ENCODE assay signal across 36 cellular contexts in the genomic region with DNA sequence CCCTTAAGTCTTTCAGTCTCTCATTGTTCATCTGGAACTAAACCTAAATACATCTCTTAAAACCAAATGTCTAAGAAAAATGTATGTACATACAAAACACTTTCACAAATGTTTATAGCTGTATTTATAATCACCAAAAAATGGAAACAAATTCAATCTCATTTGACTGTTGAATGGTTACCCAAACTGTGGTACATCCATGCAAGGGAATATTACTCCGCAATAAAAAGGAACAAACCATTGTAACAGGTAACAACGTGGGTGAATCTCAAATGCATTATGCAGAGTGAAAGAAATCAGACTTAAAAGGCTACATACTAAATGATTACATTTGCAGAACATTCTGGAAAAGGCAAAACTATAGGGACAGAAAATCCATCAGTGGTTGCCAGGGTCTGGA.
A peak's percentile ranks its signal among the peaks of the same experiment; 100 is the strongest.
DNase-seq lines count a peak whose midpoint lies in the region; ATAC-seq, FAIRE-seq and TF ChIP-seq lines count a peak whose summit lies in the region.
"Had no signal": no experiment of that assay in that cellular context is flagged by ENCODE, and none has a peak within 500 bp of the region (broad histone marks: within the 10 kb centered on the region; RNA-seq: fewer than 3 reads in every experiment).

No MANE protein-coding gene starts in this region.

- 48% methylated on average over 2 of the region's 2 CpGs for WGBS in SK-N-SH (ENCODE audit: low lambda C conversion rate)

- no peak overlapping the region for H3K4me2 ChIP-seq in SK-N-SH
- H3K4me2 ChIP-seq: A549; BLaER1; BLaER1 treated with 17β-estradiol and CSF1 and Interleukin-3, amounts not matched to agents 10 nM and 100 nM had no signal

- POLR2A ChIA-PET in SK-N-SH (lab: Yijun Ruan, JAX): no interaction called here
- POLR2A ChIA-PET in HEK293 (lab: Yijun Ruan, JAX): no interaction called here

- H3K36me3 ChIP-seq in SK-N-SH (replicated peaks in 1 of 2; ENCODE audit: control insufficient read depth in 1 of 2, insufficient read depth in 2 of 2, low read length in 1 of 2) (no peaks in the 10 kb centered on the region), HEK293 (ENCODE audit: control insufficient read depth in 2 of 2, insufficient read depth in 1 of 2, low read length in 2 of 2) (no peaks in the 10 kb centered on the region), gastrocnemius medialis (no peaks in the 10 kb centered on the region)
- H3K36me3 ChIP-seq: BE2C; BLaER1; BLaER1 treated with 17β-estradiol and CSF1 and Interleukin-3, amounts not matched to agents 10 nM and 100 nM had no signal

- no peak overlapping the region for H2AFZ ChIP-seq in SK-N-SH (ENCODE audit: low read depth)

- no peak for TF ChIP-seq POLR2A in gastrocnemius medialis (IDR thresholded peaks at IDR 0.05)

- no peaks in the 10 kb centered on the region for H3K4me1 Mint-ChIP-seq in endothelial cell (ENCODE audit: unreplicated experiment)
- H3K4me1 Mint-ChIP-seq: CD14-positive monocyte had no signal

- CTCF ChIA-PET in SK-N-SH (lab: Yijun Ruan, JAX): interaction anchor here (1.8 kb wide), 1 partner anchor 12 kb away, joined by 13 read pairs; no protein-coding TSS in a partner anchor
- CTCF ChIA-PET in HEK293 (lab: Yijun Ruan, JAX): interaction anchor here (1.1 kb wide), 1 partner anchor 18 kb away, joined by 3 read pairs; no protein-coding TSS in a partner anchor

- H3K4me3 Mint-ChIP-seq in endothelial cell (ENCODE audit: unreplicated experiment): peak overlapping the region; percentile 29
- H3K4me3 Mint-ChIP-seq: B cell; CD14-positive monocyte; CD4-positive, alpha-beta memory T cell; CD4-positive, alpha-beta T cell; CD4-positive, CD25-positive, alpha-beta regulatory T cell; CD8-positive, alpha-beta memory T cell; CD8-positive, alpha-beta T cell had no signal

- H3K79me2 ChIP-seq in SK-N-SH (ENCODE audit: insufficient read depth): no peaks in the 10 kb centered on the region

- TF ChIP-seq CTCF in SK-N-SH (IDR thresholded peaks at IDR 0.05) (no peak), HEK293 (tag by site-specific recombination; IDR thresholded peaks at IDR 0.05) (no peak), endothelial cell (IDR thresholded peaks at IDR 0.05; ENCODE audit: unreplicated experiment) (no peak), gastrocnemius medialis (IDR thresholded peaks at IDR 0.05 in 4 of 5, conservative IDR thresholded peaks at IDR 0.05 in 1 of 5) (no peak)

- no peak for TF ChIP-seq EP300 in SK-N-SH (IDR thresholded peaks at IDR 0.05; ENCODE audit: borderline replicate concordance in 1 of 2, low read depth in 1 of 2, low read length in 1 of 2)

- no peaks in the 10 kb centered on the region for H3K9me2 ChIP-seq in SK-N-SH

- H3K27ac Mint-ChIP-seq in endothelial cell (ENCODE audit: unreplicated experiment): no peak overlapping the region
- H3K27ac Mint-ChIP-seq: B cell; CD14-positive monocyte; CD4-positive, alpha-beta memory T cell; CD4-positive, alpha-beta T cell; CD8-positive, alpha-beta memory T cell; CD8-positive, alpha-beta T cell had no signal

- H4K20me1 ChIP-seq in SK-N-SH (ENCODE audit: insufficient read depth): no peaks in the 10 kb centered on the region
- H4K20me1 ChIP-seq: BLaER1; BLaER1 treated with 17β-estradiol and CSF1 and Interleukin-3, amounts not matched to agents 10 nM and 100 nM had no signal

- ATAC-seq in SK-N-SH treated with all-trans-retinoic acid at 6 μM for 48 hours (no peak), HG02763 (IDR thresholded peaks at IDR 0.05; ENCODE audit: unreplicated experiment) (no peak), gastrocnemius medialis (no peak)
- ATAC-seq: A549; CD8-positive, alpha-beta T cell had no signal

- H3K9me3 Mint-ChIP-seq in endothelial cell (ENCODE audit: unreplicated experiment): no peaks in the 10 kb centered on the region
- H3K9me3 Mint-ChIP-seq: CD8-positive, alpha-beta memory T cell; CD8-positive, alpha-beta T cell had no signal

- H3K9ac ChIP-seq in SK-N-SH: no peak overlapping the region
- H3K9ac ChIP-seq: BLaER1; BLaER1 treated with 17β-estradiol and CSF1 and Interleukin-3, amounts not matched to agents 10 nM and 100 nM had no signal

- DNase-seq in SK-N-SH: no peak
- no peak for DNase-seq in endothelial cell (ENCODE audit: low spot score)
- no peak for DNase-seq in DMS79 (lab: John Stamatoyannopoulos, UW)
- no peak for DNase-seq in gastrocnemius medialis
- DNase-seq: 8988T; ACHN; AML-193; BE2C; C1 segment of cervical spinal cord; Caco-2; Calu3; CD4-positive, alpha-beta memory T cell; CD4-positive, alpha-beta T cell; CD4-positive, CD25-positive, alpha-beta regulatory T cell; CD8-positive, alpha-beta memory T cell; CD8-positive, alpha-beta T cell; COR-L47; DMS 273 treated with DMSO at 0.1 percent for 48 hours; DMS153; DMS53; DMS79 treated with DMSO at 0.1 percent for 48 hours; DND-41; EL had no signal

- H3K27ac ChIP-seq in SK-N-SH (ENCODE audit: low read depth in 2 of 2, low read length in 1 of 2) (no peak overlapping the region), HEK293 (ENCODE audit: extremely low read depth, low read depth, low read length) (no peak overlapping the region), gastrocnemius medialis (no peak overlapping the region)
- H3K27ac ChIP-seq: 22Rv1; A549; BLaER1; BLaER1 treated with 17β-estradiol and CSF1 and Interleukin-3, amounts not matched to agents 10 nM and 100 nM; C4-2B had no signal

- in situ Hi-C loops in gastrocnemius medialis (cut with MboI; ENCODE audit: low sequenced_read_pairs in 4 of 4): no loop called here

- H3K4me1 ChIP-seq in SK-N-SH (ENCODE audit: control insufficient read depth in 1 of 2, insufficient read depth in 2 of 2, low read depth in 1 of 2, low read length in 1 of 2) (no peaks in the 10 kb centered on the region), HEK293 (ENCODE audit: control insufficient read depth, insufficient read depth, low read length) (no peaks in the 10 kb centered on the region), gastrocnemius medialis (no peaks in the 10 kb centered on the region)
- H3K4me1 ChIP-seq: A549; BE2C; BLaER1; BLaER1 treated with 17β-estradiol and CSF1 and Interleukin-3, amounts not matched to agents 10 nM and 100 nM; Caco-2 had no signal

- H3K36me3 Mint-ChIP-seq in endothelial cell (ENCODE audit: low read depth, unreplicated experiment): no peaks in the 10 kb centered on the region
- H3K36me3 Mint-ChIP-seq: CD14-positive monocyte; CD4-positive, alpha-beta memory T cell; CD4-positive, CD25-positive, alpha-beta regulatory T cell; CD8-positive, alpha-beta T cell had no signal

- H3K27me3 Mint-ChIP-seq in endothelial cell (ENCODE audit: unreplicated experiment): no peaks in the 10 kb centered on the region
- H3K27me3 Mint-ChIP-seq: B cell; CD4-positive, alpha-beta memory T cell; CD4-positive, alpha-beta T cell; CD4-positive, CD25-positive, alpha-beta regulatory T cell had no signal

- H3K4me3 ChIP-seq in SK-N-SH (ENCODE audit: low read depth in 2 of 2, low read length in 1 of 2): no peak overlapping the region
- no peak overlapping the region for H3K4me3 ChIP-seq in HEK293 (ENCODE audit: low read depth, low read length)
- no peak overlapping the region for H3K4me3 ChIP-seq in gastrocnemius medialis
- H3K4me3 ChIP-seq: A549; BLaER1; BLaER1 treated with 17β-estradiol and CSF1 and Interleukin-3, amounts not matched to agents 10 nM and 100 nM had no signal

- intact Hi-C loops in gastrocnemius medialis (cut with DNase I; ENCODE audit: low total_unique reads): no loop called here

- no peaks in the 10 kb centered on the region for H3K27me3 ChIP-seq in SK-N-SH (ENCODE audit: insufficient read depth)
- no peaks in the 10 kb centered on the region for H3K27me3 ChIP-seq in gastrocnemius medialis
- H3K27me3 ChIP-seq: BE2C; BLaER1; BLaER1 treated with 17β-estradiol and CSF1 and Interleukin-3, amounts not matched to agents 10 nM and 100 nM had no signal

- H3K9me3 ChIP-seq in SK-N-SH (no peaks in the 10 kb centered on the region), HEK293 (ENCODE audit: control insufficient read depth, insufficient read depth, low read depth, low read length) (no peaks in the 10 kb centered on the region), gastrocnemius medialis (no peaks in the 10 kb centered on the region)
- H3K9me3 ChIP-seq: A549, BE2C, Caco-2 had no signal

- TF ChIP-seq RAD21 in SK-N-SH (IDR thresholded peaks at IDR 0.05; ENCODE audit: low read length): no peak

- H3F3A ChIP-seq in SK-N-SH (replicated peaks; ENCODE audit: insufficient read depth): no peaks in the 10 kb centered on the region

- peak; percentile 9 for FAIRE-seq in islet of Langerhans (lab: Jason Lieb, UNC)
- FAIRE-seq: A204.1, A549, D721Med had no signal

TF ChIP-seq in SK-N-SH treated with all-trans-retinoic acid at 6 μM for 48 hours, 23 proteins besides CTCF, POLR2A, EP300 and RAD21:
- TF ChIP-seq TCF4 (CRISPR knock-in tag; IDR thresholded peaks at IDR 0.05; ENCODE audit: borderline replicate concordance) (no peak), BACH2 (CRISPR knock-in tag; IDR thresholded peaks at IDR 0.05; ENCODE audit: borderline replicate concordance) (no peak), TOX (CRISPR knock-in tag; IDR thresholded peaks at IDR 0.05; ENCODE audit: borderline replicate concordance) (no peak), CSDC2 (CRISPR knock-in tag; IDR thresholded peaks at IDR 0.05) (no peak), ZNF8 (CRISPR knock-in tag; IDR thresholded peaks at IDR 0.05) (peak; percentile 91), ZNF70 (CRISPR knock-in tag; IDR thresholded peaks at IDR 0.05) (no peak), RARB (CRISPR knock-in tag; IDR thresholded peaks at IDR 0.05) (no peak)

TF ChIP-seq in SK-N-SH, 30 proteins besides CTCF, POLR2A, EP300 and RAD21 (continues in another document):
- no peak for TF ChIP-seq RCOR1 (IDR thresholded peaks at IDR 0.05; ENCODE audit: low read length)
- TF ChIP-seq GATA2 (CRISPR knock-in tag; IDR thresholded peaks at IDR 0.05): no peak
- TF ChIP-seq TCF12 (IDR thresholded peaks at IDR 0.05): no peak
- no peak for TF ChIP-seq EZH2phosphoT487 (IDR thresholded peaks at IDR 0.05; ENCODE audit: borderline replicate concordance, low read depth)
- no peak for TF ChIP-seq YY1 (IDR thresholded peaks at IDR 0.05; ENCODE audit: low read depth)
- no peak for TF ChIP-seq POLR2AphosphoS5 (IDR thresholded peaks at IDR 0.05; ENCODE audit: low read depth, low read length)
- TF ChIP-seq NRF1 (IDR thresholded peaks at IDR 0.05; ENCODE audit: low read depth, low read length): no peak
- no peak for TF ChIP-seq TAF1 (IDR thresholded peaks at IDR 0.05; ENCODE audit: borderline replicate concordance, low read depth, low read length)

TF ChIP-seq in HEK293, 187 proteins besides CTCF, POLR2A, EP300 and RAD21 (continues in another document):
- no peak for TF ChIP-seq ZNF311 (tag by site-specific recombination; IDR thresholded peaks at IDR 0.05; ENCODE audit: borderline replicate concordance)
- no peak for TF ChIP-seq ZNF266 (tag by site-specific recombination; IDR thresholded peaks at IDR 0.05; ENCODE audit: low read depth)
- TF ChIP-seq ZNF19 (tag by site-specific recombination; IDR thresholded peaks at IDR 0.05; ENCODE audit: low read depth): no peak
- TF ChIP-seq, protein P1, sequence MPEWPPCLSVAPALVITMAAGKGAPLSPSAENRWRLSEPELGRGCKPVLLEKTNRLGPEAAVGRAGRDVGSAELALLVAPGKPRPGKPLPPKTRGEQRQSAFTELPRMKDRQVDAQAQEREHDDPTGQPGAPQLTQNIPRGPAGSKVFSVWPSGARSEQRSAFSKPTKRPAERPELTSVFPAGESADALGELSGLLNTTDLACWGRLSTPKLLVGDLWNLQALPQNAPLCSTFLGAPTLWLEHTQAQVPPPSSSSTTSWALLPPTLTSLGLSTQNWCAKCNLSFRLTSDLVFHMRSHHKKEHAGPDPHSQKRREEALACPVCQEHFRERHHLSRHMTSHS (tag by site-specific recombination; IDR thresholded peaks at IDR 0.05): no peak
